14 cellular contexts compared by ENCODE assay signal in the genomic region with DNA sequence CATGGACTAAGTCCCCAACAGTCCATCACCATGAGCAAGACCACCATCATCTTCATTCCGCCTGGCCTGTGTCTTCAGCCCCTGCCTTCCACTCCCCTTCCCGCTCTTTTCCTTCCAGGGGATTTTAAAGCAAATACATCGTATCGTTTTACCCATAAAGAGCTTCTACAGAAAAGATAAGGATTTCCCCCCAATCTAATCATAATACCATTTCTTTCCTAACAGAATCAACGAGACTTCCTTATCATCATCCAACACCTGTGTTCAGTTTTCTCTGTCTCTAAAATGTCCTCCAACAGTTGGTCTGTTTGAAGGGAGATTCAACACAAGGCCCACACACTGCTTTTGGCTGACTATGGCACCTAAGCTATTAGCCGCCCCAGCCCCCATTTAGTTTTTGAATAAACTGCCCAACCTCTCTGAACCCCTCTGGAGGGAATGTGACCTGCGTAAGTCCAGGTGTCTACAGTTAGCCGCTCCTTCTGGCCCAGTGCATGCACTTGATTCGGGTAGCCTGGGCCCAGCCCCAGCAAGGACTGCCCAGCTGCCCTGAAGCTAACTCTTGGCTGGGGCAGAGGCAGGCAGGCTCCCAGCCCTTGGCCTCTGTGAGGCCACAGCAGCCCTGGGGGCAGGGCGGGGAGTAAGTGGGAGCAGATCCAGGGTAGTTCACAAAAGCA. TPM values are rescaled to one million over a fixed set of nuclear protein-coding genes. Genes with fewer than 3 reads are reported as not detected.
DNase-seq lines count a peak whose midpoint lies in the region; ATAC-seq, FAIRE-seq and TF ChIP-seq lines count a peak whose summit lies in the region.
"Had no signal": no experiment of that assay in that cellular context is flagged by ENCODE, and none has a peak within 500 bp of the region (broad histone marks: within the 10 kb centered on the region; RNA-seq: fewer than 3 reads in every experiment).

No MANE protein-coding gene starts in this region.

- FAIRE-seq in frontal cortex (lab: Jason Lieb, UNC), result no peak
- FAIRE-seq: endometrium had no signal

- 79 to 82% methylated on average over 5 to 6 of the region's 10 CpGs for WGBS in gastroesophageal sphincter (ENCODE audit: low coverage in 1 of 2), 2 donors
- 48 to 77% methylated on average over 10 of the region's 10 CpGs for WGBS in sigmoid colon, 2 donors

- no peaks in the 10 kb centered on the region for H3K36me3 ChIP-seq in gastroesophageal sphincter
- H3K36me3 ChIP-seq in sigmoid colon, result no peaks in the 10 kb centered on the region
- H3K36me3 ChIP-seq: thyroid gland had no signal

- H3K4me1 ChIP-seq in gastroesophageal sphincter (peaks cover 4 to 64% (median 17%) of the 10 kb centered on the region in 3 donors), sigmoid colon (peaks cover 0 to 69% (median 62%) of the 10 kb centered on the region in 4 donors)

- DNase-seq in DMS153 treated with DMSO at 0.1 percent for 48 hours (lab: John Stamatoyannopoulos, UW; ENCODE audit: unreplicated experiment) (peak; percentile 78), DMS153 (lab: John Stamatoyannopoulos, UW) (no peak), RWPE1 (ENCODE audit: low spot score) (no peak), sigmoid colon (no peak), NCI-H2196 treated with DMSO at 0.1 percent for 48 hours (lab: John Stamatoyannopoulos, UW; ENCODE audit: unreplicated experiment) (no peak), frontal cortex (ENCODE audit: low spot score in 2 of 2) (no peak)
- DNase-seq in stimulated activated naive CD4-positive, alpha-beta T cell treated with Interleukin-2 at 50 U/mL for 16 hours (lab: John Stamatoyannopoulos, UW), result no peak
- DNase-seq: 8988T; NCI-H226; stimulated activated CD4-positive, alpha-beta T cell treated with anti-CD3 and anti-CD28 coated beads, Interleukin-4, amount 100 ng/mL, for 1 hour had no signal

- intact Hi-C loops in sigmoid colon (cut with DNase I), result no loop called here

- ATAC-seq in gastroesophageal sphincter, result no peak

- TF ChIP-seq CTCF in RWPE1 (conservative IDR thresholded peaks at IDR 0.05; ENCODE audit: low read depth) (no peak), gastroesophageal sphincter (IDR thresholded peaks at IDR 0.05) (no peak), sigmoid colon (IDR thresholded peaks at IDR 0.05) (no peak)

- TF ChIP-seq POLR2A in gastroesophageal sphincter (IDR thresholded peaks at IDR 0.05), result no peak
- TF ChIP-seq POLR2A in sigmoid colon (IDR thresholded peaks at IDR 0.05), result no peak

- POLR2A ChIA-PET in RWPE1 (lab: Yijun Ruan, JAX; ENCODE audit: low non-redundant PET), result interaction anchor here (0.6 to 0.9 kb wide), 2 partner anchors 33 to 37 kb away, joined by 3 read pairs; no protein-coding TSS in a partner anchor

- H3K9me3 ChIP-seq in gastroesophageal sphincter (no peaks in the 10 kb centered on the region), sigmoid colon (no peaks in the 10 kb centered on the region)
- H3K9me3 ChIP-seq: thyroid gland had no signal

- peak overlapping the region; percentile 64 for H3K27ac ChIP-seq in RWPE1
- H3K27ac ChIP-seq in gastroesophageal sphincter, result peak overlapping the region in 3 of 4 donors; percentile 41 to 61 (median 56)
- H3K27ac ChIP-seq in sigmoid colon, result peak overlapping the region; percentile 21 to 77 (median 76)
- H3K27ac ChIP-seq: SK-N-MC had no signal

- no peaks in the 10 kb centered on the region for H3K27me3 ChIP-seq in gastroesophageal sphincter
- no peaks in the 10 kb centered on the region for H3K27me3 ChIP-seq in sigmoid colon
- H3K27me3 ChIP-seq: thyroid gland had no signal

- CTCF ChIA-PET in RWPE1 (lab: Yijun Ruan, JAX), result interaction anchor here (0.7 to 0.9 kb wide), 2 partner anchors 26 to 37 kb away, joined by 4 read pairs; no protein-coding TSS in a partner anchor

- H3K4me3 ChIP-seq in gastroesophageal sphincter, result no peak overlapping the region
- no peak overlapping the region for H3K4me3 ChIP-seq in sigmoid colon
- H3K4me3 ChIP-seq: SK-N-MC, thyroid gland had no signal

- TF ChIP-seq EP300 in gastroesophageal sphincter (IDR thresholded peaks at IDR 0.05), result no peak
- TF ChIP-seq EP300 in sigmoid colon (IDR thresholded peaks at IDR 0.05), result no peak

RNA-seq across cellular contexts. Expression of gene SEMA4C, which starts 25.3 kb away (rescaled TPM):
- 10 to 100 TPM; 58.7 to 66.6 (median 62.8) TPM for total RNA-seq in gastroesophageal sphincter
- total RNA-seq in sigmoid colon, result 10 to 100 TPM; 57.1 to 90.1 (median 68.9) TPM
- 10 to 100 TPM in 1 of 3 donors, 1 to 10 TPM in 2; 3.6 to 21.3 (median 7.9) TPM for polyA plus RNA-seq in sigmoid colon
- 52.6 TPM for total RNA-seq in frontal cortex

RNA-seq across cellular contexts. Expression of gene ANKRD39, which starts 37.4 kb away (rescaled TPM):
- total RNA-seq in gastroesophageal sphincter (10 to 100 TPM; 13.3 to 20.4 (median 17.1) TPM), sigmoid colon (10 to 100 TPM; 11.4 to 34.1 (median 26.1) TPM), frontal cortex (5.7 TPM)
- 10 to 100 TPM; 12.5 to 14.8 (median 12.6) TPM for polyA plus RNA-seq in sigmoid colon

RNA-seq across cellular contexts. Expression of gene ANKRD23, which starts 51.3 kb away (rescaled TPM):
- 1 to 10 TPM; 1.2 to 4.9 (median 3.1) TPM for total RNA-seq in gastroesophageal sphincter
- 1 to 10 TPM; 1.8 to 5.5 (median 4.2) TPM for total RNA-seq in sigmoid colon
- polyA plus RNA-seq in sigmoid colon, result 1 to 10 TPM in 1 of 3 donors, under 1 TPM in 1, not detected in 1; 0.69 to 4.2 TPM
- total RNA-seq in frontal cortex, result 4.1 TPM
